In genomic region chrX:35728481-35728880, GRCh38 we compare ENCODE assay signal across 22 cellular contexts.
"Had no signal": no experiment of that assay in that cellular context is flagged by ENCODE, and none has a peak within 500 bp of the region (broad histone marks: within the 10 kb centered on the region; RNA-seq: fewer than 3 reads in every experiment).

No MANE protein-coding gene starts in this region.

- H3K36me3 ChIP-seq: cardiac muscle cell, gastroesophageal sphincter, tibial nerve had no signal

- ATAC-seq: activated T-cell treated with anti-CD3 and anti-CD28 coated beads, Interleukin-2, amount 50 U/mL, for 72 hours; gastroesophageal sphincter; left cardiac atrium; sciatic nerve; stimulated activated effector memory CD8-positive, alpha-beta T cell treated with anti-CD3 and anti-CD28 coated beads, Interleukin-12 subunit alpha, Interleukin-12 subunit beta, amount 100 ng/mL, for 72 hours; stimulated activated naive CD8-positive, alpha-beta T cell treated with anti-CD3 and anti-CD28 coated beads, Interleukin-15, amount 100 ng/mL, for 72 hours had no signal

- H3K4me1 ChIP-seq: gastroesophageal sphincter, parathyroid adenoma, tibial nerve had no signal

- H3K9me3 ChIP-seq: gastroesophageal sphincter, tibial nerve had no signal

- H3K27me3 ChIP-seq: cardiac muscle cell, gastroesophageal sphincter had no signal

- DNase-seq: activated CD4-positive, alpha-beta memory T cell treated with anti-CD3 and anti-CD28 coated beads for 36 hours; activated CD4-positive, alpha-beta T cell treated with anti-CD3 and anti-CD28 coated beads for 48 hours; activated effector memory CD4-positive, alpha-beta T cell treated with Interleukin-2 at 50 U/mL for 16 hours; activated naive CD4-positive, alpha-beta T cell treated with anti-CD3 and anti-CD28 coated beads, Interleukin-2, amount 10 ng/mL, durations not matched to agents 7 days and 5 days; activated T-cell treated with anti-CD3 and anti-CD28 coated beads, Interleukin-2, amount 50 U/mL, for 72 hours; amygdala; cortex of kidney; head of caudate nucleus; left cardiac atrium; naive B cell; nucleus accumbens; small intestine; stimulated activated CD4-positive, alpha-beta T cell treated with anti-CD3 and anti-CD28 coated beads, Interleukin-2, amount 100 ng/mL, for 24 hours; stimulated activated naive CD8-positive, alpha-beta T cell treated with anti-CD3 and anti-CD28 coated beads, Interleukin-15, amount 100 ng/mL, for 72 hours; T1000 had no signal

- H3K4me3 ChIP-seq: cardiac muscle cell, gastroesophageal sphincter, tibial nerve had no signal

- H3K9ac ChIP-seq: parathyroid adenoma had no signal

- H3K27ac ChIP-seq: cardiac muscle cell, epithelial cell of prostate, gastroesophageal sphincter, parathyroid adenoma, tibial nerve had no signal

- H3K79me2 ChIP-seq: parathyroid adenoma had no signal

- H2AFZ ChIP-seq: parathyroid adenoma had no signal
